ENCODE assay signal across 15 cellular contexts in the genomic region with DNA sequence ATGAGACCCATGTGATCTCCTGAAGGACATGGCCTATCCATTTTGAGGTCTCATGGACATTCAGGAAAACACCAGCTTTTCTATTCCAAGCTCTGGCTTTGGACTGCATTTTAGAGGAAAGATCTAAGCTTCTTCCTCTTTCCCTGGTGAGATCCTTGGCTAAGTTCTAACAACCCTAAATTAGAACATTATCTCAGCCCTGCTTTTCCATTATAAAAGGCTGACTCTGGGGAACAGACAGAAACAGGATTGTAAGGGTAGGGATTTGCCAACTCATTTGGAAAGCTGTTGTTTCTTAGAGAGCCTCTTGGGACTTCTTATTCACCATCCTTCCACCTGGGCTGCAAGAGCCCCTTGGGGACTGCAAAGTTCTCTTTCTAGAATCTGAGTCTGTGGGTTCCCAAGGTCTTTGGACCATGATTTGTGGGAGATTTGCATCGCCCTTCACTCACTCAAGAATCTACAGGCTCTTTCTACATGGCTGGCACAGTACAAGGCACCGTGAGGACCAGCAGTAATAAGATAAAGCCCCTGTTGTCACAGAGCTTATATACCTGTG.
"Had no signal": no experiment of that assay in that cellular context is flagged by ENCODE, and none has a peak within 500 bp of the region (broad histone marks: within the 10 kb centered on the region; RNA-seq: fewer than 3 reads in every experiment).

No MANE protein-coding gene starts in this region.

- H3K4me3 Mint-ChIP-seq: activated naive CD8-positive, alpha-beta T cell treated with anti-CD3 and anti-CD28 coated beads for 36 hours; natural killer cell; stimulated activated naive CD8-positive, alpha-beta T cell treated with anti-CD3 and anti-CD28 coated beads, Interleukin-15, amount 100 ng/mL, for 72 hours; T-helper 2 cell treated with Interferon-gamma antibody and Interleukin-4, amounts not matched to agents 5 μg/mL and 100 μg/mL, for 36 hours had no signal

- H3K36me3 Mint-ChIP-seq: natural killer cell had no signal

- H3K4me1 Mint-ChIP-seq: natural killer cell; stimulated activated naive CD8-positive, alpha-beta T cell treated with anti-CD3 and anti-CD28 coated beads, Interleukin-15, amount 100 ng/mL, for 72 hours had no signal

- H3K27me3 ChIP-seq: gastroesophageal sphincter, uterus had no signal

- ATAC-seq: esophagus mucosa; gastroesophageal sphincter; natural killer cell; psoas muscle; stimulated activated naive CD8-positive, alpha-beta T cell treated with anti-CD3 and anti-CD28 coated beads, Interleukin-15, amount 100 ng/mL, for 72 hours had no signal

- H3K27ac Mint-ChIP-seq: activated naive CD8-positive, alpha-beta T cell treated with anti-CD3 and anti-CD28 coated beads for 36 hours; natural killer cell; stimulated activated naive CD8-positive, alpha-beta T cell treated with anti-CD3 and anti-CD28 coated beads, Interleukin-15, amount 100 ng/mL, for 72 hours; T-helper 2 cell treated with Interferon-gamma antibody and Interleukin-4, amounts not matched to agents 5 μg/mL and 100 μg/mL, for 36 hours had no signal

- H3K9me3 ChIP-seq: gastroesophageal sphincter, psoas muscle, uterus had no signal

- H3K27me3 Mint-ChIP-seq: stimulated activated naive CD8-positive, alpha-beta T cell treated with anti-CD3 and anti-CD28 coated beads, Interleukin-15, amount 100 ng/mL, for 72 hours had no signal

- DNase-seq: activated effector memory CD4-positive, alpha-beta T cell treated with anti-CD3 and anti-CD28 coated beads, Interleukin-2, amount 50 U/mL, for 16 hours; activated naive CD8-positive, alpha-beta T cell treated with anti-CD3 and anti-CD28 coated beads for 36 hours; activated T-cell treated with anti-CD3 and anti-CD28 coated beads, Interleukin-2, amount 50 U/mL, for 1 hour; hippocampal formation; natural killer cell; occipital lobe; psoas muscle; stimulated activated CD4-positive, alpha-beta T cell treated with anti-CD3 and anti-CD28 coated beads, Interleukin-4, amount 100 ng/mL, for 4 hours; stimulated activated naive CD8-positive, alpha-beta T cell treated with anti-CD3 and anti-CD28 coated beads, Interleukin-15, amount 100 ng/mL, for 72 hours; uterus had no signal

- FAIRE-seq: bronchial epithelial cell, endometrium had no signal

- H3K27ac ChIP-seq: psoas muscle, uterus had no signal

- H3K4me3 ChIP-seq: gastroesophageal sphincter, psoas muscle, uterus had no signal

- H3K36me3 ChIP-seq: gastroesophageal sphincter, uterus had no signal
